21 cellular contexts compared by ENCODE assay signal in genomic region chr6:75478929-75479328, GRCh38. TPM values are rescaled to one million over a fixed set of nuclear protein-coding genes. Genes with fewer than 3 reads are reported as not detected.
"Had no signal": no experiment of that assay in that cellular context is flagged by ENCODE, and none has a peak within 500 bp of the region (broad histone marks: within the 10 kb centered on the region; RNA-seq: fewer than 3 reads in every experiment).

No MANE protein-coding gene starts in this region.

- DNase-seq: central memory CD4-positive, alpha-beta T cell; effector CD8-positive, alpha-beta T cell; endodermal cell; esophagus squamous epithelium; hippocampal formation; left cardiac atrium; left ventricle myocardium superior; lower lobe of right lung; natural killer cell; occipital lobe; ovary; posterior cingulate gyrus; small intestine; stimulated activated CD4-positive, alpha-beta T cell treated with anti-CD3 and anti-CD28 coated beads, Interleukin-15, amount 100 ng/mL, for 24 hours; stimulated activated CD4-positive, alpha-beta T cell treated with anti-CD3 and anti-CD28 coated beads, Interleukin-2, amount 100 ng/mL, for 48 hours; stimulated activated naive B cell treated with anti-CD40 and anti-IgM and Interleukin-4, amounts not matched to agents 10 μg/mL and 1 μg/mL and 100 μg/mL, for 72 hours; upper lobe of left lung had no signal

- H3K4me3 ChIP-seq: esophagus squamous epithelium, heart left ventricle, lower lobe of right lung, ovary, right atrium auricular region, thoracic aorta, tibial nerve, upper lobe of left lung had no signal

- ATAC-seq: left cardiac atrium; left ventricle myocardium superior; lower lobe of right lung; natural killer cell; stimulated activated naive B cell treated with anti-CD40 and anti-IgM and Interleukin-4, amounts not matched to agents 10 μg/mL and 1 μg/mL and 100 μg/mL, for 72 hours had no signal

- H3K27ac ChIP-seq: esophagus squamous epithelium, lower lobe of right lung, ovary, right atrium auricular region, tibial nerve, upper lobe of left lung had no signal

- H3K36me3 ChIP-seq: esophagus squamous epithelium, lower lobe of right lung, ovary, right atrium auricular region, thoracic aorta, tibial nerve, upper lobe of left lung had no signal

- H3K9me3 ChIP-seq: esophagus squamous epithelium, heart left ventricle, lower lobe of right lung, ovary, right atrium auricular region, thoracic aorta, tibial nerve, upper lobe of left lung had no signal

- H3K27me3 ChIP-seq: esophagus squamous epithelium, heart left ventricle, ovary, right atrium auricular region, tibial nerve, upper lobe of left lung had no signal

RNA-seq across cellular contexts. Expression of gene FILIP1, which starts 14.7 kb away (rescaled TPM):
- total RNA-seq: natural killer cell had no signal
